ENCODE assay signal across 18 cellular contexts in genomic region chr1:2109581-2110021, GRCh38. TPM values are rescaled to one million over a fixed set of nuclear protein-coding genes. Genes with fewer than 3 reads are reported as not detected.
DNase-seq lines count a peak whose midpoint lies in the region; ATAC-seq and TF ChIP-seq lines count a peak whose summit lies in the region.
"Had no signal": no experiment of that assay in that cellular context is flagged by ENCODE, and none has a peak within 500 bp of the region (broad histone marks: within the 10 kb centered on the region; RNA-seq: fewer than 3 reads in every experiment).

No MANE protein-coding gene starts in this region.

- H3K4me2 ChIP-seq in GM23248 (ENCODE audit: unreplicated experiment) (no peak overlapping the region), OCI-LY7 (ENCODE audit: low read length) (no peak overlapping the region)

- no peaks in the 10 kb centered on the region for H3K27me3 Mint-ChIP-seq in WTC11 (ENCODE audit: low read depth)
- H3K27me3 Mint-ChIP-seq: IgD-negative memory B cell had no signal

- no peaks in the 10 kb centered on the region for H3K79me2 ChIP-seq in GM23248 (ENCODE audit: insufficient read depth)
- H3K79me2 ChIP-seq in OCI-LY7 (ENCODE audit: insufficient read depth, low read depth, low read length) = no peaks in the 10 kb centered on the region

- H3K36me3 ChIP-seq in left ventricle myocardium inferior = no peaks in the 10 kb centered on the region
- H3K36me3 ChIP-seq in upper lobe of right lung = peaks cover 6% of the 10 kb centered on the region
- H3K36me3 ChIP-seq in GM23248 (ENCODE audit: low read depth) = no peaks in the 10 kb centered on the region
- no peaks in the 10 kb centered on the region for H3K36me3 ChIP-seq in OCI-LY7 (ENCODE audit: insufficient read depth, low read length)

- H3K27ac Mint-ChIP-seq in WTC11 = peak overlapping the region; percentile 32; the same call in 1 of the 2 replicates

- no TSS peak for BruUV-seq in OCI-LY7 (replicated peaks; lab: Mats Ljungman, UMichigan)

- H3K4me1 Mint-ChIP-seq in WTC11 = no peaks in the 10 kb centered on the region

- no peak overlapping the region for H3K9ac ChIP-seq in GM23248

- H4K20me1 ChIP-seq in GM23248 (ENCODE audit: insufficient read depth) (no peaks in the 10 kb centered on the region), OCI-LY7 (ENCODE audit: insufficient read depth, low read length) (no peaks in the 10 kb centered on the region)

- H3K4me3 ChIP-seq in left ventricle myocardium inferior = no peak overlapping the region
- no peak overlapping the region for H3K4me3 ChIP-seq in right cardiac atrium (ENCODE audit: low read length)
- no peak overlapping the region for H3K4me3 ChIP-seq in upper lobe of right lung
- H3K4me3 ChIP-seq in GM23248 = no peak overlapping the region
- no peak overlapping the region for H3K4me3 ChIP-seq in OCI-LY7 (ENCODE audit: low read depth, low read length, poor library complexity, severe bottlenecking)
- H3K4me3 ChIP-seq: SK-N-MC had no signal

- ATAC-seq in Right ventricle myocardium inferior (no peak), WTC11 (no peak), right cardiac atrium (no peak), upper lobe of right lung (no peak), GM18519 (IDR thresholded peaks at IDR 0.05; ENCODE audit: low FRiP score, unreplicated experiment) (no peak)

- H3K9me3 Mint-ChIP-seq in WTC11 = no peaks in the 10 kb centered on the region
- H3K9me3 Mint-ChIP-seq: IgD-negative memory B cell had no signal

- intact Hi-C loops in Right ventricle myocardium inferior (cut with DNase I) (no loop called here), left ventricle myocardium inferior (cut with micrococcal nuclease) (no loop called here), right cardiac atrium (cut with DNase I) (no loop called here), upper lobe of right lung (cut with DNase I) (no loop called here), OCI-LY7 (cut with micrococcal nuclease; ENCODE audit: unreplicated experiment) (no loop called here)

- H2AFZ ChIP-seq in GM23248 = no peak overlapping the region
- no peak overlapping the region for H2AFZ ChIP-seq in OCI-LY7 (ENCODE audit: low read length)

- no peaks in the 10 kb centered on the region for H3K9me2 ChIP-seq in GM23248 (ENCODE audit: insufficient read depth)
- H3K9me2 ChIP-seq in OCI-LY7 (ENCODE audit: insufficient read depth, low read length) = no peaks in the 10 kb centered on the region

- DNase-seq in Right ventricle myocardium inferior (ENCODE audit: missing footprints) (peak; percentile 34), left ventricle myocardium inferior (no peak), WTC11 (ENCODE audit: low spot score) (no peak), right cardiac atrium (peak; percentile 7 to 46 (median 35)), upper lobe of right lung (peak; percentile 66), GM23248 (no peak), OCI-LY7 (ENCODE audit: low spot score) (no peak)
- DNase-seq: ACHN, Karpas-422, NCI-H1694 treated with DMSO at 0.1 percent for 48 hours, NCI-H446 treated with DMSO at 0.1 percent for 48 hours, NCI-H526 treated with DMSO at 0.1 percent for 48 hours, SHP77 treated with DMSO at 0.1 percent for 48 hours had no signal

- CTCF ChIA-PET in WTC11 (lab: Charles Lee) (interaction anchor here (1.4 to 1.7 kb wide), 4 partner anchors 21 to 65 kb away, joined by 7 to 49 read pairs (median 14); no protein-coding TSS in a partner anchor), OCI-LY7 (lab: Charles Lee; ENCODE audit: unreplicated experiment) (interaction anchor here (1.9 kb wide), 1 partner anchor 30 kb away, joined by 7 read pairs; no protein-coding TSS in a partner anchor)

- 90% methylated on average over 24 of the region's 24 CpGs for WGBS in right cardiac atrium
- 63 to 72% methylated on average over 22 to 24 of the region's 24 CpGs for WGBS in GM23248 (ENCODE audit: low coverage in 1 of 2, low lambda C conversion rate in 2 of 2, missing lambda C conversion rate in 2 of 2), 2 experiments

- H3K27ac ChIP-seq in left ventricle myocardium inferior (replicated peaks) (no peak overlapping the region), right cardiac atrium (ENCODE audit: low read length) (no peak overlapping the region), upper lobe of right lung (no peak overlapping the region), GM23248 (no peak overlapping the region), OCI-LY7 (ENCODE audit: low read depth, low read length, poor library complexity, severe bottlenecking) (no peak overlapping the region)
- H3K27ac ChIP-seq: 22Rv1, C4-2B, SK-N-MC had no signal

- in situ Hi-C loops in GM23248 (cut with MboI) = no loop called here

- peaks cover 6% of the 10 kb centered on the region; the same call in 1 of the 2 replicates for H3K36me3 Mint-ChIP-seq in WTC11
- H3K36me3 Mint-ChIP-seq: IgD-negative memory B cell had no signal

- no peaks in the 10 kb centered on the region for H3K9me3 ChIP-seq in left ventricle myocardium inferior (replicated peaks)
- no peaks in the 10 kb centered on the region for H3K9me3 ChIP-seq in right cardiac atrium (ENCODE audit: control insufficient read depth, low read length)
- H3K9me3 ChIP-seq in upper lobe of right lung = no peaks in the 10 kb centered on the region
- H3K9me3 ChIP-seq in GM23248 (ENCODE audit: low read depth) = no peaks in the 10 kb centered on the region
- no peaks in the 10 kb centered on the region for H3K9me3 ChIP-seq in OCI-LY7 (ENCODE audit: low read length)

- TF ChIP-seq CTCF in left ventricle myocardium inferior (IDR thresholded peaks at IDR 0.05; ENCODE audit: borderline replicate concordance) (no peak), WTC11 (IDR thresholded peaks at IDR 0.05) (no peak), upper lobe of right lung (IDR thresholded peaks at IDR 0.05) (no peak), OCI-LY7 (conservative IDR thresholded peaks at IDR 0.05; ENCODE audit: low read length) (no peak)

- H3K27me3 ChIP-seq in left ventricle myocardium inferior (ENCODE audit: low read depth) (no peaks in the 10 kb centered on the region), right cardiac atrium (ENCODE audit: control insufficient read depth, insufficient read depth) (no peaks in the 10 kb centered on the region), upper lobe of right lung (no peaks in the 10 kb centered on the region), GM23248 (replicated peaks; ENCODE audit: insufficient read depth) (peaks cover 6% of the 10 kb centered on the region)

- POLR2A ChIA-PET in WTC11 (lab: Charles Lee) = no interaction called here
- POLR2A ChIA-PET in OCI-LY7 (lab: Charles Lee) = no interaction called here

- no peaks in the 10 kb centered on the region for H3F3A ChIP-seq in GM23248 (ENCODE audit: insufficient read depth)

- peaks cover 5% of the 10 kb centered on the region for H3K4me1 ChIP-seq in left ventricle myocardium inferior
- no peaks in the 10 kb centered on the region for H3K4me1 ChIP-seq in right cardiac atrium (ENCODE audit: control insufficient read depth, insufficient read depth, low read length)
- peaks cover 3% of the 10 kb centered on the region for H3K4me1 ChIP-seq in upper lobe of right lung
- no peaks in the 10 kb centered on the region for H3K4me1 ChIP-seq in GM23248 (ENCODE audit: insufficient read depth)
- peaks cover 15% of the 10 kb centered on the region for H3K4me1 ChIP-seq in OCI-LY7 (ENCODE audit: insufficient read depth, low read length, poor library complexity, severe bottlenecking)

- no peak overlapping the region for H3K4me3 Mint-ChIP-seq in WTC11
- H3K4me3 Mint-ChIP-seq: IgD-negative memory B cell had no signal

TF ChIP-seq in WTC11, 78 proteins besides CTCF, POLR2A, EP300 and RAD21 (continues in another document):
- TF ChIP-seq GRHL2 (CRISPR knock-in tag; IDR thresholded peaks at IDR 0.05; ENCODE audit: insufficient replicate concordance, severe bottlenecking) = no peak
- no peak for TF ChIP-seq EMX1 (CRISPR knock-in tag; IDR thresholded peaks at IDR 0.05)
- no peak for TF ChIP-seq ATF2 (CRISPR knock-in tag; IDR thresholded peaks at IDR 0.05; ENCODE audit: borderline replicate concordance, low read depth)
- TF ChIP-seq ESRRA (CRISPR knock-in tag; IDR thresholded peaks at IDR 0.05; ENCODE audit: borderline replicate concordance) = no peak
- TF ChIP-seq ZNF138 (CRISPR knock-in tag; conservative IDR thresholded peaks at IDR 0.05) = no peak
- TF ChIP-seq SMAD3 (CRISPR knock-in tag; IDR thresholded peaks at IDR 0.05; ENCODE audit: borderline replicate concordance) = no peak
- TF ChIP-seq TP53 (CRISPR knock-in tag; IDR thresholded peaks at IDR 0.05) = no peak
- TF ChIP-seq E2F1 (CRISPR knock-in tag; IDR thresholded peaks at IDR 0.05) = no peak
- TF ChIP-seq ZBTB21 (CRISPR knock-in tag; IDR thresholded peaks at IDR 0.05; ENCODE audit: borderline replicate concordance) = no peak
- no peak for TF ChIP-seq NR1H2 (CRISPR knock-in tag; IDR thresholded peaks at IDR 0.05)
- TF ChIP-seq NR3C1 (CRISPR knock-in tag; conservative IDR thresholded peaks at IDR 0.05; ENCODE audit: low read depth) = no peak
- no peak for TF ChIP-seq FOXK1 (CRISPR knock-in tag; IDR thresholded peaks at IDR 0.05)

RNA-seq across cellular contexts. Expression of gene PRKCZ, which starts 59.4 kb away (rescaled TPM):
- 16.4 TPM for total RNA-seq in Right ventricle myocardium inferior
- 19.1 TPM for total RNA-seq in left ventricle myocardium inferior
- total RNA-seq in WTC11 (2021) = 51.9 to 52.9 TPM (median 52.5 TPM) in 3 replicates
- total RNA-seq in right cardiac atrium = 10 to 100 TPM; 15.1 to 28.1 (median 22.3) TPM
- 21.2 TPM for polyA plus RNA-seq in right cardiac atrium
- total RNA-seq in upper lobe of right lung = 121 TPM
- total RNA-seq in GM23248 (2014; rRNA removed; shearing (Covaris generic)) = 0.63 and 1.4 TPM in 2 replicates
- 2.8 and 3.4 TPM in 2 replicates for polyA plus RNA-seq in GM23248 (2016; fragmentation: Nextera tagmentation; extraction: Ambion mirVana)
- 8.0 and 10.2 TPM in 2 replicates for total RNA-seq in OCI-LY7 (2014; rRNA removed; shearing (Covaris generic))
- total RNA-seq in OCI-LY7 (2022) = 10.0 and 13.0 TPM in 2 replicates

Comparison
In these comparisons a context has a peak if more than half of its experiments do, and no peak if none do; other contexts are left out.
1. DNase-seq: peak in Right ventricle myocardium inferior (single experiment), right cardiac atrium (3 of 3) and upper lobe of right lung (single experiment); none in left ventricle myocardium inferior (single experiment), WTC11 (single experiment), GM23248 (single experiment) and OCI-LY7 (single experiment).